1 cellular context compared by ENCODE assay signal in the genomic region with DNA sequence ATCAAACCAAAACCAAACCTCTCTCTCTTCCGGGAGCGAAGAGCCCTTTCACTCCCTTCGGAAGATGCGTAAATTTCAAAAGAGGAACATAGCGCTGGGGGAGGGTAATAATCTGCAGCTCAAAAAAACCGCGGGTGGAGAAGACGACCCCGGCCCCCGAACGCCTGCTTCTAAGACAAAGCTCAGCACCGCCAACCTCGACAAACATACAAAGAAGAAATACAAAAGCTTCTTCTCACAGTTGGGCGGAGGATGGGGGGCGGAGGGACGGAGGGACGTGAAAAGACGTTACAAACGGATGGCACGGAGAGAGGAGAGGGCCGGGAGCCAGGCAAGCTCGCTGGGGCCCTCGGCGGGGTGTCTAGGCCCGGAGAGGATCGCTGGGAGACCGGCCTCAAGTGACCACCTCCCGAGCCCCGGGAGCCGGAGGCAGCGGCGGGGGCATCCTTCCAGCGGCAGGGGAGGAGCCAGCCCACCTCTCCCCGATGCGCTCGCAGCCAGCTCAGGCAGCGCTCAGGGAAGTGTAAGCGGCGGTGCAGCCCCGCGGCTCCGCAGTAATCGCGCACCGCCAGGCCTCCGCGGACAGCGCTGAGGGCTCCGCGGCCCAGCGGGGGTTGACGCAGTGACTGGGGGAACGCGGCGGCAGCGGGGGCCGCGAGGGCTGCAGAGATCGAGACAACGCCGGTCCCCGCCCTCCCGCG.
TF ChIP-seq lines count a peak whose summit lies in the region.

No MANE protein-coding gene starts in this region.

TF ChIP-seq in HepG2, 621 proteins besides CTCF, POLR2A, EP300 and RAD21 (continued from another document):
- TF ChIP-seq TCF7L2 (IDR thresholded peaks at IDR 0.05; ENCODE audit: low read depth, low read length) (no peak), NFIC (IDR thresholded peaks at IDR 0.05; ENCODE audit: low read length) (no peak), ZNF263 (CRISPR knock-in tag; IDR thresholded peaks at IDR 0.05) (no peak), ZNF605 (CRISPR knock-in tag; IDR thresholded peaks at IDR 0.05) (no peak), ZIK1 (CRISPR knock-in tag; IDR thresholded peaks at IDR 0.05; ENCODE audit: borderline replicate concordance, low read depth) (0 out of 2 replicates have a peak, but pooled peaks have one; percentile 3), PHF8 (CRISPR knock-in tag; IDR thresholded peaks at IDR 0.05) (peak; percentile 48; the same call in 1 of the 2 replicates), KMT2B (CRISPR knock-in tag; IDR thresholded peaks at IDR 0.05) (0 out of 2 replicates have a peak, but pooled peaks have one; percentile 26), KLF16 (CRISPR knock-in tag; IDR thresholded peaks at IDR 0.05) (no peak), ZNF772 (CRISPR knock-in tag; IDR thresholded peaks at IDR 0.05) (0 out of 2 replicates have a peak, but pooled peaks have one; percentile 33)
- TF ChIP-seq, protein P1, sequence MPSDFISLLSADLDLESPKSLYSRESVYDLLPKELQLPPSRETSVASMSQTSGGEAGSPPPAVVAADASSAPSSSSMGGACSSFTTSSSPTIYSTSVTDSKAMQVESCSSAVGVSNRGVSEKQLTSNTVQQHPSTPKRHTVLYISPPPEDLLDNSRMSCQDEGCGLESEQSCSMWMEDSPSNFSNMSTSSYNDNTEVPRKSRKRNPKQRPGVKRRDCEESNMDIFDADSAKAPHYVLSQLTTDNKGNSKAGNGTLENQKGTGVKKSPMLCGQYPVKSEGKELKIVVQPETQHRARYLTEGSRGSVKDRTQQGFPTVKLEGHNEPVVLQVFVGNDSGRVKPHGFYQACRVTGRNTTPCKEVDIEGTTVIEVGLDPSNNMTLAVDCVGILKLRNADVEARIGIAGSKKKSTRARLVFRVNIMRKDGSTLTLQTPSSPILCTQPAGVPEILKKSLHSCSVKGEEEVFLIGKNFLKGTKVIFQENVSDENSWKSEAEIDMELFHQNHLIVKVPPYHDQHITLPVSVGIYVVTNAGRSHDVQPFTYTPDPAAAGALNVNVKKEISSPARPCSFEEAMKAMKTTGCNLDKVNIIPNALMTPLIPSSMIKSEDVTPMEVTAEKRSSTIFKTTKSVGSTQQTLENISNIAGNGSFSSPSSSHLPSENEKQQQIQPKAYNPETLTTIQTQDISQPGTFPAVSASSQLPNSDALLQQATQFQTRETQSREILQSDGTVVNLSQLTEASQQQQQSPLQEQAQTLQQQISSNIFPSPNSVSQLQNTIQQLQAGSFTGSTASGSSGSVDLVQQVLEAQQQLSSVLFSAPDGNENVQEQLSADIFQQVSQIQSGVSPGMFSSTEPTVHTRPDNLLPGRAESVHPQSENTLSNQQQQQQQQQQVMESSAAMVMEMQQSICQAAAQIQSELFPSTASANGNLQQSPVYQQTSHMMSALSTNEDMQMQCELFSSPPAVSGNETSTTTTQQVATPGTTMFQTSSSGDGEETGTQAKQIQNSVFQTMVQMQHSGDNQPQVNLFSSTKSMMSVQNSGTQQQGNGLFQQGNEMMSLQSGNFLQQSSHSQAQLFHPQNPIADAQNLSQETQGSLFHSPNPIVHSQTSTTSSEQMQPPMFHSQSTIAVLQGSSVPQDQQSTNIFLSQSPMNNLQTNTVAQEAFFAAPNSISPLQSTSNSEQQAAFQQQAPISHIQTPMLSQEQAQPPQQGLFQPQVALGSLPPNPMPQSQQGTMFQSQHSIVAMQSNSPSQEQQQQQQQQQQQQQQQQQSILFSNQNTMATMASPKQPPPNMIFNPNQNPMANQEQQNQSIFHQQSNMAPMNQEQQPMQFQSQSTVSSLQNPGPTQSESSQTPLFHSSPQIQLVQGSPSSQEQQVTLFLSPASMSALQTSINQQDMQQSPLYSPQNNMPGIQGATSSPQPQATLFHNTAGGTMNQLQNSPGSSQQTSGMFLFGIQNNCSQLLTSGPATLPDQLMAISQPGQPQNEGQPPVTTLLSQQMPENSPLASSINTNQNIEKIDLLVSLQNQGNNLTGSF (CRISPR knock-in tag; IDR thresholded peaks at IDR 0.05): no peak
- TF ChIP-seq, protein P2, sequence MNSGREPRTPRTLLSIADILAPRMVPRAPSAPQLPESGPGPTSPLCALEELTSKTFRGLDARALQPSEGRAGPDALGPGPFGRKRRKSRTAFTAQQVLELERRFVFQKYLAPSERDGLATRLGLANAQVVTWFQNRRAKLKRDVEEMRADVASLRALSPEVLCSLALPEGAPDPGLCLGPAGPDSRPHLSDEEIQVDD (CRISPR knock-in tag; IDR thresholded peaks at IDR 0.05; ENCODE audit: borderline replicate concordance): 0 out of 2 replicates have a peak, but pooled peaks have one; percentile 25
- TF ChIP-seq, protein P3, sequence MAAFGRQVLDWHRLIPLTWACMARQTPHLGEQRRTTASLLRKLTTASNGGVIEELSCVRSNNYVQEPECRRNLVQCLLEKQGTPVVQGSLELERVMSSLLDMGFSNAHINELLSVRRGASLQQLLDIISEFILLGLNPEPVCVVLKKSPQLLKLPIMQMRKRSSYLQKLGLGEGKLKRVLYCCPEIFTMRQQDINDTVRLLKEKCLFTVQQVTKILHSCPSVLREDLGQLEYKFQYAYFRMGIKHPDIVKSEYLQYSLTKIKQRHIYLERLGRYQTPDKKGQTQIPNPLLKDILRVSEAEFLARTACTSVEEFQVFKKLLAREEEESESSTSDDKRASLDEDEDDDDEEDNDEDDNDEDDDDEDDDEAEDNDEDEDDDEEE (CRISPR knock-in tag; IDR thresholded peaks at IDR 0.05): 0 out of 2 replicates have a peak, but pooled peaks have one; percentile 40
- TF ChIP-seq, protein P4, sequence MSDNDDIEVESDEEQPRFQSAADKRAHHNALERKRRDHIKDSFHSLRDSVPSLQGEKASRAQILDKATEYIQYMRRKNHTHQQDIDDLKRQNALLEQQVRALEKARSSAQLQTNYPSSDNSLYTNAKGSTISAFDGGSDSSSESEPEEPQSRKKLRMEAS (IDR thresholded peaks at IDR 0.05): no peak
- TF ChIP-seq, protein P5, sequence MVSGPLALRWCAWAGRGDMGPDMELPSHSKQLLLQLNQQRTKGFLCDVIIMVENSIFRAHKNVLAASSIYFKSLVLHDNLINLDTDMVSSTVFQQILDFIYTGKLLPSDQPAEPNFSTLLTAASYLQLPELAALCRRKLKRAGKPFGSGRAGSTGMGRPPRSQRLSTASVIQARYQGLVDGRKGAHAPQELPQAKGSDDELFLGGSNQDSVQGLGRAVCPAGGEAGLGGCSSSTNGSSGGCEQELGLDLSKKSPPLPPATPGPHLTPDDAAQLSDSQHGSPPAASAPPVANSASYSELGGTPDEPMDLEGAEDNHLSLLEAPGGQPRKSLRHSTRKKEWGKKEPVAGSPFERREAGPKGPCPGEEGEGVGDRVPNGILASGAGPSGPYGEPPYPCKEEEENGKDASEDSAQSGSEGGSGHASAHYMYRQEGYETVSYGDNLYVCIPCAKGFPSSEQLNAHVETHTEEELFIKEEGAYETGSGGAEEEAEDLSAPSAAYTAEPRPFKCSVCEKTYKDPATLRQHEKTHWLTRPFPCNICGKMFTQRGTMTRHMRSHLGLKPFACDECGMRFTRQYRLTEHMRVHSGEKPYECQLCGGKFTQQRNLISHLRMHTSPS (CRISPR knock-in tag; IDR thresholded peaks at IDR 0.05; ENCODE audit: low read depth): no peak
